Comparison of ENCODE assay signal across 1 cellular context in genomic region chr6:118908441-118908840, GRCh38.
TF ChIP-seq lines count a peak whose summit lies in the region.

No MANE protein-coding gene starts in this region.

TF ChIP-seq in K562, 482 proteins besides CTCF, POLR2A, EP300 and RAD21:
- TF ChIP-seq XRCC4 (IDR thresholded peaks at IDR 0.05; ENCODE audit: extremely low read depth, insufficient read depth, insufficient read length) (no peak), MITF (IDR thresholded peaks at IDR 0.05) (no peak), ZNF311 (CRISPR knock-in tag; IDR thresholded peaks at IDR 0.05) (no peak), BCL6 (CRISPR knock-in tag; IDR thresholded peaks at IDR 0.05) (no peak), PTRF (tag; IDR thresholded peaks at IDR 0.05) (no peak), ZNF436 (CRISPR knock-in tag; IDR thresholded peaks at IDR 0.05) (no peak), SMARCA4 (IDR thresholded peaks at IDR 0.05) (no peak), ETS2 (tag; IDR thresholded peaks at IDR 0.05; ENCODE audit: borderline replicate concordance, poor library complexity, severe bottlenecking) (no peak)
